ENCODE assay signal across 12 cellular contexts in genomic region chr6:149405823-149406765, GRCh38. TPM values are rescaled to one million over a fixed set of nuclear protein-coding genes. Genes with fewer than 3 reads are reported as not detected.
DNase-seq lines count a peak whose midpoint lies in the region; ATAC-seq and TF ChIP-seq lines count a peak whose summit lies in the region.
"Had no signal": no experiment of that assay in that cellular context is flagged by ENCODE, and none has a peak within 500 bp of the region (broad histone marks: within the 10 kb centered on the region; RNA-seq: fewer than 3 reads in every experiment).

No MANE protein-coding gene starts in this region.

- no peak for DNase-seq in CD8-positive, alpha-beta memory T cell
- DNase-seq in LHCN-M2 (ENCODE audit: low read depth) (peak; percentile 23), left colon (no peak), NCI-H2227 (lab: John Stamatoyannopoulos, UW; ENCODE audit: unreplicated experiment) (no peak), HUDEP-2 (lab: John Stamatoyannopoulos, UW; ENCODE audit: unreplicated experiment in 76 of 76) (no peak), tibial nerve (ENCODE audit: low spot score in 2 of 2) (no peak), Calu3 (no peak)
- DNase-seq in activated naive CD8-positive, alpha-beta T cell treated with anti-CD3 and anti-CD28 coated beads, Interleukin-2, amount 10 ng/mL, durations not matched to agents 7 days and 5 days, result no peak
- DNase-seq: colonic mucosa, DND-41, Kasumi-1 had no signal

- H3K4me3 Mint-ChIP-seq in CD8-positive, alpha-beta memory T cell, result no peak overlapping the region
- H3K4me3 Mint-ChIP-seq in activated naive CD8-positive, alpha-beta T cell treated with anti-CD3 and anti-CD28 coated beads, Interleukin-2, amount 10 ng/mL, durations not matched to agents 7 days and 5 days, result no peak overlapping the region
- H3K4me3 Mint-ChIP-seq in Calu3 (ENCODE audit: low read depth, unreplicated experiment), result no peak overlapping the region

- POLR2A ChIA-PET in CD8-positive, alpha-beta memory T cell (lab: Charles Lee), result no interaction called here
- POLR2A ChIA-PET in activated naive CD8-positive, alpha-beta T cell treated with anti-CD3 and anti-CD28 coated beads, Interleukin-2, amount 10 ng/mL, durations not matched to agents 7 days and 5 days (lab: Charles Lee), result no interaction called here

- BruUV-seq in Calu3 (replicated peaks; lab: Mats Ljungman, UMichigan), result no TSS peak

- intact Hi-C loops in left colon (cut with DNase I, micrococcal nuclease), result no loop called here
- intact Hi-C loops in Calu3 (cut with micrococcal nuclease; ENCODE audit: unreplicated experiment), result loop anchor here (5.0 kb wide), 1 partner anchor 74 kb away; no protein-coding TSS in a partner anchor

- CTCF ChIA-PET in CD8-positive, alpha-beta memory T cell (lab: Charles Lee), result interaction anchor here (0.9 kb wide), 1 partner anchor 324 kb away, joined by 3 read pairs; no protein-coding TSS in a partner anchor
- CTCF ChIA-PET in Calu3 (lab: Charles Lee), result no interaction called here

- H3K36me3 ChIP-seq in CD8-positive, alpha-beta memory T cell (ENCODE audit: insufficient read depth, low read length), result peaks cover 13% of the 10 kb centered on the region
- peaks cover 0 to 54% (median 3%) of the 10 kb centered on the region in 3 donors for H3K36me3 ChIP-seq in tibial nerve
- H3K36me3 ChIP-seq: colonic mucosa had no signal

- H3K9me3 Mint-ChIP-seq in CD8-positive, alpha-beta memory T cell, result no peaks in the 10 kb centered on the region
- H3K9me3 Mint-ChIP-seq in activated naive CD8-positive, alpha-beta T cell treated with anti-CD3 and anti-CD28 coated beads, Interleukin-2, amount 10 ng/mL, durations not matched to agents 7 days and 5 days, result peaks cover 4% of the 10 kb centered on the region
- H3K9me3 Mint-ChIP-seq in Calu3 (ENCODE audit: low read depth, unreplicated experiment), result no peaks in the 10 kb centered on the region

- no peak for TF ChIP-seq POLR2A in tibial nerve (IDR thresholded peaks at IDR 0.05)

- no peaks in the 10 kb centered on the region for H3K9me3 ChIP-seq in CD8-positive, alpha-beta memory T cell (ENCODE audit: low read length)
- no peaks in the 10 kb centered on the region for H3K9me3 ChIP-seq in tibial nerve
- H3K9me3 ChIP-seq: colonic mucosa had no signal

- no peak overlapping the region for H3K4me3 ChIP-seq in CD8-positive, alpha-beta memory T cell (ENCODE audit: low read length)
- H3K4me3 ChIP-seq in tibial nerve, result no peak overlapping the region
- H3K4me3 ChIP-seq: colonic mucosa had no signal

- H3K4me1 ChIP-seq in CD8-positive, alpha-beta memory T cell (ENCODE audit: insufficient read depth, low read length), result no peaks in the 10 kb centered on the region
- peaks cover 0 to 6% (median 0%) of the 10 kb centered on the region in 4 donors for H3K4me1 ChIP-seq in tibial nerve
- H3K4me1 ChIP-seq: colonic mucosa, parathyroid adenoma had no signal

- TF ChIP-seq CTCF in tibial nerve (IDR thresholded peaks at IDR 0.05) (no peak), Calu3 (IDR thresholded peaks at IDR 0.05; ENCODE audit: unreplicated experiment) (no peak)

- ATAC-seq in activated naive CD8-positive, alpha-beta T cell treated with anti-CD3 and anti-CD28 coated beads, Interleukin-2, amount 10 ng/mL, durations not matched to agents 7 days and 5 days (ENCODE audit: low read depth), result no peak
- peak; percentile 72 for ATAC-seq in left colon

- no peak overlapping the region for H3K27ac ChIP-seq in CD8-positive, alpha-beta memory T cell (ENCODE audit: low read depth, low read length)
- H3K27ac ChIP-seq in tibial nerve, result peak overlapping the region in 1 of 4 donors; percentile 15
- H3K27ac ChIP-seq: colonic mucosa, parathyroid adenoma had no signal

- H3K27me3 Mint-ChIP-seq in CD8-positive, alpha-beta memory T cell, result no peaks in the 10 kb centered on the region
- H3K27me3 Mint-ChIP-seq in activated naive CD8-positive, alpha-beta T cell treated with anti-CD3 and anti-CD28 coated beads, Interleukin-2, amount 10 ng/mL, durations not matched to agents 7 days and 5 days, result no peaks in the 10 kb centered on the region
- H3K27me3 Mint-ChIP-seq in Calu3 (ENCODE audit: unreplicated experiment), result no peaks in the 10 kb centered on the region

- H3K36me3 Mint-ChIP-seq in CD8-positive, alpha-beta memory T cell, result peaks cover 9 to 78% (median 22%) of the 10 kb centered on the region in 3 donors
- peaks cover 63% of the 10 kb centered on the region for H3K36me3 Mint-ChIP-seq in activated naive CD8-positive, alpha-beta T cell treated with anti-CD3 and anti-CD28 coated beads, Interleukin-2, amount 10 ng/mL, durations not matched to agents 7 days and 5 days
- peaks cover 22% of the 10 kb centered on the region for H3K36me3 Mint-ChIP-seq in Calu3 (ENCODE audit: insufficient read depth, unreplicated experiment)

- TF ChIP-seq EP300 in tibial nerve (IDR thresholded peaks at IDR 0.05), result peak in 1 of 2 donors; percentile 53

- H3K27ac Mint-ChIP-seq in CD8-positive, alpha-beta memory T cell, result peak overlapping the region in 5 of 8 donors; percentile 29 to 87 (median 45)
- peak overlapping the region; percentile 10 for H3K27ac Mint-ChIP-seq in activated naive CD8-positive, alpha-beta T cell treated with anti-CD3 and anti-CD28 coated beads, Interleukin-2, amount 10 ng/mL, durations not matched to agents 7 days and 5 days
- no peak overlapping the region for H3K27ac Mint-ChIP-seq in Calu3 (ENCODE audit: unreplicated experiment)

- no peaks in the 10 kb centered on the region for H3K27me3 ChIP-seq in CD8-positive, alpha-beta memory T cell (ENCODE audit: insufficient read depth, low read length, poor library complexity, severe bottlenecking)
- no peaks in the 10 kb centered on the region for H3K27me3 ChIP-seq in tibial nerve
- H3K27me3 ChIP-seq: colonic mucosa had no signal

- peaks cover 6 to 21% (median 7%) of the 10 kb centered on the region in 3 donors for H3K4me1 Mint-ChIP-seq in CD8-positive, alpha-beta memory T cell
- H3K4me1 Mint-ChIP-seq in activated naive CD8-positive, alpha-beta T cell treated with anti-CD3 and anti-CD28 coated beads, Interleukin-2, amount 10 ng/mL, durations not matched to agents 7 days and 5 days, result peaks cover 19% of the 10 kb centered on the region
- no peaks in the 10 kb centered on the region for H3K4me1 Mint-ChIP-seq in Calu3 (ENCODE audit: low read depth, unreplicated experiment)

- WGBS in tibial nerve, 2 donors, result 70 to 77% methylated on average over 5 of the region's 5 CpGs

RNA-seq across cellular contexts. Expression of gene SUMO4, which starts 6.0 kb away (rescaled TPM):
- 1 to 10 TPM; 3.7 to 3.9 TPM for total RNA-seq in CD8-positive, alpha-beta memory T cell
- polyA plus RNA-seq in CD8-positive, alpha-beta memory T cell, result 0.48 TPM
- total RNA-seq in LHCN-M2 (2014; rRNA removed) (0.34 and 2.1 TPM in 2 replicates), left colon (1 to 10 TPM; 2.1 to 2.7 TPM), tibial nerve (1 to 10 TPM; 4.9 to 6.9 (median 6.7) TPM), Calu3 (2022) (1.4 and 2.9 TPM in 2 replicates)
- 0.05 TPM for polyA plus RNA-seq in LHCN-M2 (2012)
- total RNA-seq in activated naive CD8-positive, alpha-beta T cell treated with anti-CD3 and anti-CD28 coated beads, Interleukin-2, amount 10 ng/mL, durations not matched to agents 7 days and 5 days, result 1 to 10 TPM; 9.3 to 9.5 TPM
